Comparison of ENCODE assay signal across 8 cellular contexts in genomic region chr1:145926706-145927072, GRCh38. TPM values are rescaled to one million over a fixed set of nuclear protein-coding genes. Genes with fewer than 3 reads are reported as not detected.
DNase-seq lines count a peak whose midpoint lies in the region; ATAC-seq and TF ChIP-seq lines count a peak whose summit lies in the region.

No MANE protein-coding gene starts in this region.

- H3K9ac ChIP-seq in HUES6 (ENCODE audit: low read length), result peak overlapping the region; percentile 91
- peak overlapping the region; percentile 82 to 93 (median 87) for H3K9ac ChIP-seq in subcutaneous abdominal adipose tissue (ENCODE audit: low read length in 5 of 5)

- H3K9me3 Mint-ChIP-seq in activated naive CD8-positive, alpha-beta T cell treated with anti-CD3 and anti-CD28 coated beads, Interleukin-2, amount 10 ng/mL, durations not matched to agents 7 days and 5 days, result no peaks in the 10 kb centered on the region

- no peak for DNase-seq in GM12864 (ENCODE audit: low read depth)
- DNase-seq in activated naive CD8-positive, alpha-beta T cell treated with anti-CD3 and anti-CD28 coated beads, Interleukin-2, amount 10 ng/mL, durations not matched to agents 7 days and 5 days, result no peak
- no peak for DNase-seq in lower lobe of right lung
- DNase-seq in cerebellar nuclear complex (lab: John Stamatoyannopoulos, UW), result no peak
- no peak for DNase-seq in central memory CD4-positive, alpha-beta T cell
- no peak for DNase-seq in NCI-H1436 (lab: John Stamatoyannopoulos, UW)

- H3K36me3 Mint-ChIP-seq in activated naive CD8-positive, alpha-beta T cell treated with anti-CD3 and anti-CD28 coated beads, Interleukin-2, amount 10 ng/mL, durations not matched to agents 7 days and 5 days, result peaks cover 11% of the 10 kb centered on the region

- H3K4me1 ChIP-seq in HUES6 (ENCODE audit: control insufficient read depth, insufficient read depth, low read length) (0 out of 2 replicates have a peak, but pooled peaks cover 5% of the 10 kb centered on the region), lower lobe of right lung (peaks cover 18% of the 10 kb centered on the region), subcutaneous abdominal adipose tissue (ENCODE audit: control insufficient read depth in 5 of 5, insufficient read depth in 5 of 5, low read length in 5 of 5) (peaks cover 2 to 20% (median 17%) of the 10 kb centered on the region in 5 donors)

- H3K4me3 Mint-ChIP-seq in activated naive CD8-positive, alpha-beta T cell treated with anti-CD3 and anti-CD28 coated beads, Interleukin-2, amount 10 ng/mL, durations not matched to agents 7 days and 5 days, result no peak overlapping the region

- H3K27me3 ChIP-seq in HUES6 (ENCODE audit: control insufficient read depth, insufficient read depth, low read length) (no peaks in the 10 kb centered on the region), lower lobe of right lung (ENCODE audit: low read depth) (no peaks in the 10 kb centered on the region), subcutaneous abdominal adipose tissue (ENCODE audit: control insufficient read depth in 5 of 5, insufficient read depth in 4 of 5, low read length in 5 of 5) (no peaks in the 10 kb centered on the region)

- peaks cover 15% of the 10 kb centered on the region for H3K4me1 Mint-ChIP-seq in activated naive CD8-positive, alpha-beta T cell treated with anti-CD3 and anti-CD28 coated beads, Interleukin-2, amount 10 ng/mL, durations not matched to agents 7 days and 5 days

- no peaks in the 10 kb centered on the region for H3K27me3 Mint-ChIP-seq in activated naive CD8-positive, alpha-beta T cell treated with anti-CD3 and anti-CD28 coated beads, Interleukin-2, amount 10 ng/mL, durations not matched to agents 7 days and 5 days

- peak; percentile 10 for ATAC-seq in activated naive CD8-positive, alpha-beta T cell treated with anti-CD3 and anti-CD28 coated beads, Interleukin-2, amount 10 ng/mL, durations not matched to agents 7 days and 5 days (ENCODE audit: low read depth)
- ATAC-seq in lower lobe of right lung, result peak; percentile 3 to 10

- no peak for TF ChIP-seq CTCF in GM12864 (IDR thresholded peaks at IDR 0.05; ENCODE audit: low read depth, low read length, missing control alignments)
- TF ChIP-seq CTCF in lower lobe of right lung (IDR thresholded peaks at IDR 0.05), result no peak

- H3K36me3 ChIP-seq in HUES6 (ENCODE audit: control insufficient read depth, insufficient read depth, low read length) (peaks cover 32% of the 10 kb centered on the region), lower lobe of right lung (peaks cover 30% of the 10 kb centered on the region), subcutaneous abdominal adipose tissue (ENCODE audit: control insufficient read depth in 5 of 5, insufficient read depth in 5 of 5, low read length in 5 of 5) (peaks cover 0 to 15% (median 2%) of the 10 kb centered on the region in 5 donors)

- H3K27ac ChIP-seq in HUES6 (ENCODE audit: low read depth, low read length) (peak overlapping the region; percentile 96; the same call in 1 of the 2 replicates), lower lobe of right lung (peak overlapping the region; percentile 90), subcutaneous abdominal adipose tissue (ENCODE audit: low read depth, low read length) (peak overlapping the region; percentile 97)

- H3K4me3 ChIP-seq in GM12864 (ENCODE audit: low read depth, low read length), result peak overlapping the region; percentile 71
- peak overlapping the region; percentile 89 for H3K4me3 ChIP-seq in HUES6 (ENCODE audit: low read depth, low read length)
- peak overlapping the region; percentile 77 for H3K4me3 ChIP-seq in lower lobe of right lung
- peak overlapping the region; percentile 76 to 97 (median 88) for H3K4me3 ChIP-seq in subcutaneous abdominal adipose tissue (ENCODE audit: low read depth in 1 of 5, low read length in 5 of 5)

- H3K9me3 ChIP-seq in HUES6 (ENCODE audit: control insufficient read depth, insufficient read depth, low read depth, low read length) (no peaks in the 10 kb centered on the region), lower lobe of right lung (no peaks in the 10 kb centered on the region), subcutaneous abdominal adipose tissue (ENCODE audit: control insufficient read depth in 5 of 5, low read length in 5 of 5) (no peaks in the 10 kb centered on the region)

- no peak overlapping the region for H3K27ac Mint-ChIP-seq in activated naive CD8-positive, alpha-beta T cell treated with anti-CD3 and anti-CD28 coated beads, Interleukin-2, amount 10 ng/mL, durations not matched to agents 7 days and 5 days

- intact Hi-C loops in lower lobe of right lung (cut with DNase I), result no loop called here

- POLR2A ChIA-PET in activated naive CD8-positive, alpha-beta T cell treated with anti-CD3 and anti-CD28 coated beads, Interleukin-2, amount 10 ng/mL, durations not matched to agents 7 days and 5 days (lab: Charles Lee), result interaction anchor here (1.0 to 3.5 kb wide), 18 partner anchors 8 to 111 kb away, joined by 3 to 76 read pairs (median 10); partner anchors contain the start of genes ANKRD34A, LIX1L, NUDT17 and PEX11B

RNA-seq across cellular contexts. Expression of gene RBM8A, which starts 0.6 kb away (rescaled TPM):
- total RNA-seq in activated naive CD8-positive, alpha-beta T cell treated with anti-CD3 and anti-CD28 coated beads, Interleukin-2, amount 10 ng/mL, durations not matched to agents 7 days and 5 days, result 100 to 1,000 TPM; 157 to 160 TPM
- 109 TPM for total RNA-seq in lower lobe of right lung

RNA-seq across cellular contexts. Expression of gene PEX11B, which starts 8.2 kb away (rescaled TPM):
- 10 to 100 TPM; 31.0 to 35.8 TPM for total RNA-seq in activated naive CD8-positive, alpha-beta T cell treated with anti-CD3 and anti-CD28 coated beads, Interleukin-2, amount 10 ng/mL, durations not matched to agents 7 days and 5 days
- 28.6 TPM for total RNA-seq in lower lobe of right lung

RNA-seq across cellular contexts. Expression of gene ITGA10, which starts 16.8 kb away (rescaled TPM):
- 1 to 10 TPM; 2.1 to 2.2 TPM for total RNA-seq in activated naive CD8-positive, alpha-beta T cell treated with anti-CD3 and anti-CD28 coated beads, Interleukin-2, amount 10 ng/mL, durations not matched to agents 7 days and 5 days
- 7.7 TPM for total RNA-seq in lower lobe of right lung

RNA-seq across cellular contexts. Expression of gene LIX1L, which starts 31.1 kb away (rescaled TPM):
- 10 to 100 TPM; 54.0 to 57.5 TPM for total RNA-seq in activated naive CD8-positive, alpha-beta T cell treated with anti-CD3 and anti-CD28 coated beads, Interleukin-2, amount 10 ng/mL, durations not matched to agents 7 days and 5 days
- total RNA-seq in lower lobe of right lung, result 30.9 TPM

RNA-seq across cellular contexts. Expression of gene ANKRD34A, which starts 37.7 kb away (rescaled TPM):
- 1 to 10 TPM; 2.2 to 2.8 TPM for total RNA-seq in activated naive CD8-positive, alpha-beta T cell treated with anti-CD3 and anti-CD28 coated beads, Interleukin-2, amount 10 ng/mL, durations not matched to agents 7 days and 5 days
- 0.41 TPM for total RNA-seq in lower lobe of right lung
